ENCODE assay signal across 10 cellular contexts in the genomic region with DNA sequence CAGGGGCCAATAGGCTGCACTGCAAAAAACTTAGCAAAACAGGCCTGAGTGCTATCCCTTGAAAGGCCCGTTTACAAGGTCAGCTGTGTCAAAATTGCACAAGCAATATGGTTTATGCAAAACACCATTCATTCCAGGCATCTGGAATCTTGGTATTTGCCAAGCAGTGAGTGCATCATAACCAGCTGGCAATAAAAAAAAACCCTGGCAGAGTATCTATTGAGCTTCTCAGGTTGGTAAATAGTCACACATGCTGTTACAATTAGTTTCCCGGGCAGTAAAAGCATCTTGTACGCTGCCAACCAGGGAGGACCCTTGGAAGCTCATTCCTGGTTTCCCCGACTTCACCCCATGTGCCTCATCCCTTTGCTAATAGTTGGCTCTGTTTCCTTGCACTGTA. TPM values are rescaled to one million over a fixed set of nuclear protein-coding genes. Genes with fewer than 3 reads are reported as not detected.
DNase-seq lines count a peak whose midpoint lies in the region; ATAC-seq and TF ChIP-seq lines count a peak whose summit lies in the region.
"Had no signal": no experiment of that assay in that cellular context is flagged by ENCODE, and none has a peak within 500 bp of the region (broad histone marks: within the 10 kb centered on the region; RNA-seq: fewer than 3 reads in every experiment).

No MANE protein-coding gene starts in this region.

- no peaks in the 10 kb centered on the region for H3K79me2 ChIP-seq in mammary epithelial cell (ENCODE audit: insufficient read depth, low read length)

- H3K27me3 ChIP-seq in mammary epithelial cell (ENCODE audit: insufficient read depth, low read length) = no peaks in the 10 kb centered on the region
- no peaks in the 10 kb centered on the region for H3K27me3 ChIP-seq in stomach
- H3K27me3 ChIP-seq in BE2C = no peaks in the 10 kb centered on the region

- peak overlapping the region; percentile 19 for H3K27ac ChIP-seq in mammary epithelial cell (ENCODE audit: insufficient read depth, low read depth, low read length)
- peak overlapping the region; percentile 27 to 65 (median 41) for H3K27ac ChIP-seq in stomach
- H3K27ac ChIP-seq: A549 had no signal

- no peak overlapping the region for H3K4me3 ChIP-seq in mammary epithelial cell (replicated peaks in 1 of 3; ENCODE audit: insufficient read depth in 1 of 3, low read depth in 2 of 3, low read length in 3 of 3)
- no peak overlapping the region for H3K4me3 ChIP-seq in stomach
- H3K4me3 ChIP-seq in BE2C (ENCODE audit: low read depth, low read length) = no peak overlapping the region
- H3K4me3 ChIP-seq: A549 had no signal

- peaks cover 10% of the 10 kb centered on the region for H3K9me3 ChIP-seq in mammary epithelial cell (replicated peaks; ENCODE audit: insufficient read depth, low read length)
- H3K9me3 ChIP-seq in stomach = peaks cover 0 to 7% (median 0%) of the 10 kb centered on the region in 4 donors
- no peaks in the 10 kb centered on the region for H3K9me3 ChIP-seq in BE2C

- peak; percentile 45 for DNase-seq in NCI-H146 (lab: John Stamatoyannopoulos, UW)
- DNase-seq in NCI-H146 treated with DMSO at 0.1 percent for 48 hours (lab: John Stamatoyannopoulos, UW; ENCODE audit: unreplicated experiment) = no peak
- peak; percentile 71 for DNase-seq in mammary epithelial cell
- DNase-seq in stomach = no peak
- no peak for DNase-seq in BE2C
- DNase-seq: activated CD4-positive, alpha-beta memory T cell treated with anti-CD3 and anti-CD28 coated beads for 36 hours; occipital lobe had no signal

- in situ Hi-C loops in mammary epithelial cell (cut with MboI; ENCODE audit: low sequenced_read_pairs in 2 of 2) = no loop called here

- TF ChIP-seq CTCF in mammary epithelial cell (conservative IDR thresholded peaks at IDR 0.05 in 1 of 2, IDR thresholded peaks at IDR 0.05 in 1 of 2; ENCODE audit: extremely low read depth in 1 of 2, insufficient read depth in 1 of 2, low read depth in 1 of 2, low read length in 2 of 2) (no peak), stomach (IDR thresholded peaks at IDR 0.05) (no peak), BE2C (IDR thresholded peaks at IDR 0.05; ENCODE audit: low read depth, low read length) (no peak)

- intact Hi-C loops in mammary epithelial cell (cut with micrococcal nuclease) (loop anchor here (2.0 kb wide), 1 partner anchor 21 kb away; a partner anchor contains a TSS), stomach (cut with DNase I; ENCODE audit: low total_unique reads) (no loop called here)

- CTCF ChIA-PET in mammary epithelial cell (lab: Charles Lee; ENCODE audit: low non-redundant PET) = no interaction called here

- no peak overlapping the region for H2AFZ ChIP-seq in mammary epithelial cell (ENCODE audit: low read depth, low read length)

- ATAC-seq in GM21717 (IDR thresholded peaks at IDR 0.05; ENCODE audit: unreplicated experiment) = no peak
- ATAC-seq: A549 had no signal

- H4K20me1 ChIP-seq in mammary epithelial cell (ENCODE audit: insufficient read depth, low read length) = no peaks in the 10 kb centered on the region

- H3K9ac ChIP-seq in mammary epithelial cell (ENCODE audit: insufficient read depth, low read length) = no peak overlapping the region

- H3K4me1 ChIP-seq in mammary epithelial cell (ENCODE audit: insufficient read depth, low read length) (peaks cover 9% of the 10 kb centered on the region), stomach (peaks cover 0 to 17% (median 13%) of the 10 kb centered on the region in 4 donors), BE2C (no peaks in the 10 kb centered on the region)
- H3K4me1 ChIP-seq: A549 had no signal

- H3K4me2 ChIP-seq in mammary epithelial cell (ENCODE audit: insufficient read depth, low read depth, low read length) = no peak overlapping the region
- H3K4me2 ChIP-seq: A549 had no signal

- no peak for TF ChIP-seq POLR2A in stomach (IDR thresholded peaks at IDR 0.05)

- no TSS peak for BruUV-seq in mammary epithelial cell (replicated peaks; lab: Mats Ljungman, UMichigan)

- TF ChIP-seq EP300 in stomach (IDR thresholded peaks at IDR 0.05) = no peak

- dilution Hi-C loops in mammary epithelial cell (cut with HindIII; ENCODE audit: low sequenced_read_pairs) = loop anchor here (5.0 kb wide), 1 partner anchor 96 kb away; no protein-coding TSS in a partner anchor

- H3K36me3 ChIP-seq in mammary epithelial cell (ENCODE audit: insufficient read depth, low read length) (peaks cover 6% of the 10 kb centered on the region), stomach (peaks cover 0 to 18% (median 15%) of the 10 kb centered on the region in 4 donors), BE2C (peaks cover 5% of the 10 kb centered on the region)

- WGBS in mammary epithelial cell (ENCODE audit: low coverage, missing lambda C conversion rate) = 7% methylated on average over 4 of the region's 4 CpGs
- 38 to 47% (median 42%) methylated on average over 4 of the region's 4 CpGs for WGBS in stomach, 5 donors

RNA-seq across cellular contexts. Expression of a gene that starts 21.3 kb away (rescaled TPM):
- total RNA-seq in mammary epithelial cell = 1 to 10 TPM; 5.5 to 5.7 TPM
- 4.1 TPM for polyA plus RNA-seq in mammary epithelial cell
- 4.2 TPM for polyA minus RNA-seq in mammary epithelial cell
- 10 to 100 TPM in 2 of 5 donors, 1 to 10 TPM in 2, under 1 TPM in 1; 0.29 to 65.3 (median 6.5) TPM for total RNA-seq in stomach
- polyA plus RNA-seq in stomach = 1 to 10 TPM; 2.0 to 2.4 (median 2.3) TPM
- polyA plus RNA-seq in BE2C (2012; ENCODE audit: insufficient read depth, insufficient read length, low read depth) = 19.6 TPM

RNA-seq across cellular contexts. Expression of a gene that starts 22.8 kb away (rescaled TPM):
- total RNA-seq in mammary epithelial cell (10 to 100 TPM in 1 of 2 donors, 1 to 10 TPM in 1; 7.7 to 12.0 TPM), stomach (10 to 100 TPM in 4 of 5 donors, under 1 TPM in 1; 0.89 to 42.0 (median 16.5) TPM)
- polyA plus RNA-seq in mammary epithelial cell (7.0 TPM), stomach (10 to 100 TPM in 1 of 3 donors, 1 to 10 TPM in 2; 7.4 to 11.2 (median 9.5) TPM)
- 17.8 TPM for polyA minus RNA-seq in mammary epithelial cell
- polyA plus RNA-seq in BE2C (2012; ENCODE audit: insufficient read depth, insufficient read length, low read depth) = 9.4 TPM

RNA-seq across cellular contexts. Expression of a gene that starts 53.9 kb away (rescaled TPM):
- 1 to 10 TPM in 1 of 2 donors, under 1 TPM in 1; 0.33 to 1.6 TPM for total RNA-seq in mammary epithelial cell
- 0.91 TPM for polyA plus RNA-seq in mammary epithelial cell
- polyA minus RNA-seq in mammary epithelial cell = not detected
- total RNA-seq in stomach = 1 to 10 TPM in 2 of 5 donors, under 1 TPM in 2, not detected in 1; 0.73 to 7.0 (median 1.8) TPM
- polyA plus RNA-seq in stomach = 1 to 10 TPM in 2 of 3 donors, under 1 TPM in 1; 0.31 to 3.4 (median 2.7) TPM
- polyA plus RNA-seq in BE2C (2012; ENCODE audit: insufficient read depth, insufficient read length, low read depth) = 5.9 TPM

RNA-seq across cellular contexts. Expression of a gene that starts 56.4 kb away (rescaled TPM):
- total RNA-seq in mammary epithelial cell (1 to 10 TPM; 1.5 to 2.3 TPM), stomach (under 1 TPM in 1 of 5 donors, not detected in 4; 0.58 TPM)
- polyA plus RNA-seq in mammary epithelial cell (not detected), stomach (under 1 TPM in 2 of 3 donors, not detected in 1; 0.19 to 0.23 TPM)
- polyA minus RNA-seq in mammary epithelial cell = not detected
- 0.71 TPM for polyA plus RNA-seq in BE2C (2012; ENCODE audit: insufficient read depth, insufficient read length, low read depth)
- total RNA-seq: activated CD4-positive, alpha-beta memory T cell treated with anti-CD3 and anti-CD28 coated beads for 36 hours; H1 had no signal
- polyA plus RNA-seq: A549, H1 had no signal

Comparison
In these comparisons a context has a peak if more than half of its experiments do, and no peak if none do; other contexts are left out.
1. DNase-seq: peak in NCI-H146 (single experiment) and mammary epithelial cell (single experiment); none in NCI-H146 treated with DMSO at 0.1 percent for 48 hours (single experiment), stomach (single experiment) and BE2C (single experiment).